ENCODE assay signal across 11 cellular contexts in the genomic region with DNA sequence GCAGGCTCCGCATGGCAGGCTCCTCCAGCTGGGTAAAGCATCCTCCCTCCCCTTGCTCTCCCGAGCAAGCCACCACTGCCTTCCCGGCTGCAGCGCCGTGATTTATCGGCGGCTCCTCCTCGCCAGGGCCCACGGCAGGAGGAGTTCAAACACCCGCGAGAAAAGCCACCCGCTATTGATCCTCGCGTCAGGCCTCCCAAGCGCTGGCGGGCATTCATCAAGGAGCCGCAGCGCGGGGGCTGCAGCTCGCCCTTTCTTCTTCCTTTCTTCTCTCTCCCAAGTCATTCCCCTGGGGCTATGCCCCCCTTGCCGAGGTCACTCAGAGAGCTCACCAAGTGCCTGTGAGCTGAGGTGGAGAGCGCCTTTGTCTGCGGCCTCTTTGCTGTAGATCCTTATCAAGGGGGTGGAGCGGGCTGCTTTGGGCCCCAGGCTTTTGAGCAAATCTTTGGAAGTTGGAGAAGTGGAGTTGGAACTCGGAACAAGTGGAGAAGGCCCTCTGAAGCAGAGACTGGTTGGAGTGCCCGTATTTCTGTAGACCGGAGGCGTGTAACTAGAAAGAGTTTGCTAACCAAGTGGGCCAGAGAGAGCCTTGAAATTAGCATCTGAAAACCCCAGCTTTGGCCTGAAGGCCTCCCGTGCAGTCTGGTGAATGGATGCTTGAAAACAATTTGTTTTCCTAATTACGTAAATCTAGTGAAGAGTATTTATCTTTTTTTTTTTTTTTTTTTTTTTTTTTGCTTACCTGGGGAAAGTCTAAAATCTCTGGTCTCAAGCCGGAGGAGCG.
DNase-seq lines count a peak whose midpoint lies in the region; ATAC-seq and TF ChIP-seq lines count a peak whose summit lies in the region.
"Had no signal": no experiment of that assay in that cellular context is flagged by ENCODE, and none has a peak within 500 bp of the region (broad histone marks: within the 10 kb centered on the region; RNA-seq: fewer than 3 reads in every experiment).

No MANE protein-coding gene starts in this region.

- H3K27me3 Mint-ChIP-seq in naive thymus-derived CD4-positive, alpha-beta T cell, result no peaks in the 10 kb centered on the region

- no peak for TF ChIP-seq CTCF in RWPE1 (conservative IDR thresholded peaks at IDR 0.05; ENCODE audit: low read depth)

- 92 to 96% methylated on average over 31 to 32 of the region's 32 CpGs for WGBS in aorta, 2 donors

- peak; percentile 98 for DNase-seq in ELF-1 (ENCODE audit: low read depth, low spot score)
- no peak for DNase-seq in RWPE1 (ENCODE audit: low spot score)
- no peak for DNase-seq in naive thymus-derived CD4-positive, alpha-beta T cell
- no peak for DNase-seq in OCI-M2 (lab: John Stamatoyannopoulos, UW; ENCODE audit: unreplicated experiment)
- DNase-seq in aorta, result no peak
- DNase-seq: NK-92 treated with Interleukin-12 subunit alpha and Interleukin-12 subunit beta, amount 100 ng/mL, for 24 hours had no signal

- H3K9ac ChIP-seq in iPS-15b (ENCODE audit: low read depth, low read length) (no peak overlapping the region), rectal smooth muscle tissue (ENCODE audit: low read length) (no peak overlapping the region)

- POLR2A ChIA-PET in RWPE1 (lab: Yijun Ruan, JAX; ENCODE audit: low non-redundant PET), result no interaction called here
- POLR2A ChIA-PET in naive thymus-derived CD4-positive, alpha-beta T cell (lab: Charles Lee), result no interaction called here

- H3K36me3 ChIP-seq in iPS-15b (ENCODE audit: control insufficient read depth, insufficient read depth, low read length) (no peaks in the 10 kb centered on the region), rectal smooth muscle tissue (ENCODE audit: control insufficient read depth, insufficient read depth, low read length) (no peaks in the 10 kb centered on the region), aorta (ENCODE audit: control insufficient read depth in 1 of 2, insufficient read depth in 2 of 2, low read length in 1 of 2) (no peaks in the 10 kb centered on the region)
- H3K36me3 ChIP-seq in naive thymus-derived CD4-positive, alpha-beta T cell (ENCODE audit: control insufficient read depth in 2 of 3, insufficient read depth in 3 of 3, low read length in 3 of 3), result no peaks in the 10 kb centered on the region
- H3K36me3 ChIP-seq: colonic mucosa had no signal

- H3K4me1 ChIP-seq in iPS-15b (ENCODE audit: control insufficient read depth, insufficient read depth, low read length), result peaks cover 49% of the 10 kb centered on the region
- H3K4me1 ChIP-seq in rectal smooth muscle tissue (ENCODE audit: control insufficient read depth, insufficient read depth, low read length), result peaks cover 66% of the 10 kb centered on the region
- peaks cover 14 to 23% of the 10 kb centered on the region in 2 donors for H3K4me1 ChIP-seq in naive thymus-derived CD4-positive, alpha-beta T cell (ENCODE audit: control insufficient read depth in 2 of 2, insufficient read depth in 2 of 2, low read length in 2 of 2)
- no peaks in the 10 kb centered on the region for H3K4me1 ChIP-seq in aorta (ENCODE audit: control insufficient read depth in 1 of 2, insufficient read depth in 2 of 2, low read length in 2 of 2)

- H3K27me3 ChIP-seq in iPS-15b (ENCODE audit: control insufficient read depth, insufficient read depth, low read length), result peaks cover 39% of the 10 kb centered on the region
- no peaks in the 10 kb centered on the region for H3K27me3 ChIP-seq in rectal smooth muscle tissue (ENCODE audit: control insufficient read depth, insufficient read depth, low read length)
- H3K27me3 ChIP-seq in naive thymus-derived CD4-positive, alpha-beta T cell (ENCODE audit: control insufficient read depth in 2 of 2, insufficient read depth in 2 of 2, low read length in 2 of 2), result no peaks in the 10 kb centered on the region
- no peaks in the 10 kb centered on the region for H3K27me3 ChIP-seq in aorta (ENCODE audit: control insufficient read depth in 1 of 2, insufficient read depth in 2 of 2, low read length in 1 of 2)
- H3K27me3 ChIP-seq: colonic mucosa had no signal

- peak overlapping the region; percentile 87 for H3K27ac ChIP-seq in RWPE1
- peak overlapping the region; percentile 89 for H3K27ac ChIP-seq in rectal smooth muscle tissue (ENCODE audit: low read depth, low read length)
- no peak overlapping the region for H3K27ac ChIP-seq in naive thymus-derived CD4-positive, alpha-beta T cell (ENCODE audit: low read depth, low read length)
- no peak overlapping the region for H3K27ac ChIP-seq in aorta (ENCODE audit: low read depth in 1 of 2, low read length in 2 of 2)

- H3K27ac Mint-ChIP-seq in naive thymus-derived CD4-positive, alpha-beta T cell, result peak overlapping the region in 2 of 9 donors; percentile 20 to 28

- H3K9me3 ChIP-seq in iPS-15b (ENCODE audit: control insufficient read depth, insufficient read depth, low read length) (no peaks in the 10 kb centered on the region), aorta (ENCODE audit: control insufficient read depth, low read length) (no peaks in the 10 kb centered on the region)
- no peaks in the 10 kb centered on the region for H3K9me3 ChIP-seq in naive thymus-derived CD4-positive, alpha-beta T cell (ENCODE audit: control insufficient read depth in 2 of 3, low read length in 3 of 3)
- H3K9me3 ChIP-seq: colonic mucosa had no signal

- peak overlapping the region; percentile 19 for H3K4me3 ChIP-seq in iPS-15b (ENCODE audit: low read depth, low read length)
- no peak overlapping the region for H3K4me3 ChIP-seq in rectal smooth muscle tissue (ENCODE audit: low read length)
- H3K4me3 ChIP-seq in naive thymus-derived CD4-positive, alpha-beta T cell (ENCODE audit: low read length), result no peak overlapping the region
- H3K4me3 ChIP-seq in aorta (ENCODE audit: low read length in 2 of 2), result no peak overlapping the region
- H3K4me3 ChIP-seq: colonic mucosa had no signal

- ATAC-seq in naive thymus-derived CD4-positive, alpha-beta T cell, result no peak
- ATAC-seq in aorta (ENCODE audit: low FRiP score), result no peak
- no peak for ATAC-seq in GM18861 (IDR thresholded peaks at IDR 0.05; ENCODE audit: unreplicated experiment)
- ATAC-seq: activated T-cell treated with anti-CD3 and anti-CD28 coated beads, Interleukin-2, amount 50 U/mL, for 72 hours had no signal

- intact Hi-C loops in naive thymus-derived CD4-positive, alpha-beta T cell (cut with micrococcal nuclease), result loop anchor here (2.0 to 5.0 kb wide), 4 partner anchors 19 to 962 kb away; a partner anchor contains a TSS
- intact Hi-C loops in aorta (cut with DNase I), result no loop called here

- CTCF ChIA-PET in RWPE1 (lab: Yijun Ruan, JAX), result interaction anchor here (0.6 kb wide), 1 partner anchor 8 kb away, joined by 3 read pairs; no protein-coding TSS in a partner anchor
- CTCF ChIA-PET in naive thymus-derived CD4-positive, alpha-beta T cell (lab: Charles Lee), result no interaction called here

- peak overlapping the region in 5 of 10 donors; percentile 4 to 60 (median 53) for H3K4me3 Mint-ChIP-seq in naive thymus-derived CD4-positive, alpha-beta T cell

- no peaks in the 10 kb centered on the region for H3K9me3 Mint-ChIP-seq in naive thymus-derived CD4-positive, alpha-beta T cell
- H3K9me3 Mint-ChIP-seq: activated T-cell treated with anti-CD3 and anti-CD28 coated beads, Interleukin-2, amount 50 U/mL, for 72 hours had no signal

- H3K36me3 Mint-ChIP-seq in naive thymus-derived CD4-positive, alpha-beta T cell, result no peaks in the 10 kb centered on the region

- H3K4me1 Mint-ChIP-seq in naive thymus-derived CD4-positive, alpha-beta T cell, result peaks cover 29 to 46% (median 34%) of the 10 kb centered on the region in 7 donors

Comparison
In these comparisons a context has a peak if more than half of its experiments do, and no peak if none do; other contexts are left out.
1. H3K27ac ChIP-seq: peak in RWPE1 (single experiment) and rectal smooth muscle tissue (single experiment); none in naive thymus-derived CD4-positive, alpha-beta T cell (single experiment) and aorta (0 of 2).
2. intact Hi-C loops: an anchor here in naive thymus-derived CD4-positive, alpha-beta T cell (2.0 to 5.0 kb wide); none called in aorta.